ENCODE assay signal across 12 cellular contexts in the genomic region with DNA sequence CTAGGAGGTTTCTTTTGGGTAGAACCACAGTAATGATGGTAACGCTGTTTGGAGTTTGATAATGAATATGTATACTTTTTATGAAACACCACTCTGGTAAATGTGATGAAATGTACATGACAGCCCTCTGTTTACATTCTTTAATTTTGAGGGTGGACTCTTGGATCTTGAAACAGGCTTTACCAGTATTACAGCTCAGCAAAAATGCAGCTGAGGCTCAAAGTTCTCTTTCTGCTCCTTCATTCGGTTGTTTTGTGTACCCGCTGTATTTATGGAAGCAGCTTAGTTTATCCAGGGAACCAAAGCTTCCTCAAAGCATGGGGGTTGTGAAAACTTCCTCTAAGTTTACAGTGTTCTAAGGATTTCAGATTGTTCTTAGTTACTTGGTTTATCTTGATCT. TPM values are rescaled to one million over a fixed set of nuclear protein-coding genes. Genes with fewer than 3 reads are reported as not detected.
DNase-seq lines count a peak whose midpoint lies in the region; ATAC-seq and TF ChIP-seq lines count a peak whose summit lies in the region.
"Had no signal": no experiment of that assay in that cellular context is flagged by ENCODE, and none has a peak within 500 bp of the region (broad histone marks: within the 10 kb centered on the region; RNA-seq: fewer than 3 reads in every experiment).

No MANE protein-coding gene starts in this region.

- no peak for TF ChIP-seq CTCF in CD14-positive monocyte (IDR thresholded peaks at IDR 0.05)
- no peak for TF ChIP-seq CTCF in nephron progenitor cell (IDR thresholded peaks at IDR 0.05)
- no peak for TF ChIP-seq CTCF in activated CD8-positive, alpha-beta T cell treated with anti-CD3 and anti-CD28 coated beads for 36 hours (IDR thresholded peaks at IDR 0.05)

- CTCF ChIA-PET in activated CD8-positive, alpha-beta T cell treated with anti-CD3 and anti-CD28 coated beads for 36 hours (lab: Charles Lee), result interaction anchor here (0.6 to 1.6 kb wide), 3 partner anchors 17 to 53 kb away, joined by 3 to 4 read pairs (median 3); no protein-coding TSS in a partner anchor

- DNase-seq in CD14-positive monocyte (ENCODE audit: low spot score) (no peak), LoVo (ENCODE audit: low spot score) (peak; percentile 54), epithelial cell of prostate (ENCODE audit: low read depth, low spot score) (no peak), nephron progenitor cell (no peak), D341Med (ENCODE audit: low spot score) (no peak), NCI-H774 (lab: John Stamatoyannopoulos, UW) (no peak)
- no peak for DNase-seq in activated CD8-positive, alpha-beta T cell treated with anti-CD3 and anti-CD28 coated beads for 36 hours
- DNase-seq: CD8-positive, alpha-beta memory T cell; posterior cingulate gyrus; T-helper 9 cell; testis had no signal

- intact Hi-C loops in CD14-positive monocyte (cut with micrococcal nuclease), result loop anchor here (5.0 to 10.0 kb wide), 2 partner anchors 35 to 58 kb away; no protein-coding TSS in a partner anchor
- intact Hi-C loops in activated CD8-positive, alpha-beta T cell treated with anti-CD3 and anti-CD28 coated beads for 36 hours (cut with micrococcal nuclease), result no loop called here

- H3K4me3 Mint-ChIP-seq in CD14-positive monocyte (peak overlapping the region in 1 of 2 donors; percentile 35), nephron progenitor cell (no peak overlapping the region)
- no peak overlapping the region for H3K4me3 Mint-ChIP-seq in activated CD8-positive, alpha-beta T cell treated with anti-CD3 and anti-CD28 coated beads for 36 hours
- H3K4me3 Mint-ChIP-seq: CD8-positive, alpha-beta memory T cell had no signal

- POLR2A ChIA-PET in activated CD8-positive, alpha-beta T cell treated with anti-CD3 and anti-CD28 coated beads for 36 hours (lab: Charles Lee), result interaction anchor here (0.7 to 1.1 kb wide), 2 partner anchors 29 to 31 kb away, joined by 3 to 5 read pairs; a partner anchor contains a TSS

- H3K27ac ChIP-seq in epithelial cell of prostate, result peak overlapping the region; percentile 71
- H3K27ac ChIP-seq: testis had no signal

- H3K9me3 Mint-ChIP-seq in CD14-positive monocyte, result no peaks in the 10 kb centered on the region
- no peaks in the 10 kb centered on the region for H3K9me3 Mint-ChIP-seq in nephron progenitor cell
- H3K9me3 Mint-ChIP-seq in activated CD8-positive, alpha-beta T cell treated with anti-CD3 and anti-CD28 coated beads for 36 hours, result no peaks in the 10 kb centered on the region
- H3K9me3 Mint-ChIP-seq: CD8-positive, alpha-beta memory T cell had no signal

- H3K36me3 Mint-ChIP-seq in CD14-positive monocyte (peaks cover 14 to 46% of the 10 kb centered on the region in 2 donors), nephron progenitor cell (ENCODE audit: low read depth) (peaks cover 35% of the 10 kb centered on the region)
- H3K36me3 Mint-ChIP-seq in activated CD8-positive, alpha-beta T cell treated with anti-CD3 and anti-CD28 coated beads for 36 hours (ENCODE audit: low read depth), result peaks cover 14% of the 10 kb centered on the region

- ATAC-seq in activated CD8-positive, alpha-beta T cell treated with anti-CD3 and anti-CD28 coated beads for 36 hours, result no peak
- no peak for ATAC-seq in GM21825 (IDR thresholded peaks at IDR 0.05; ENCODE audit: unreplicated experiment)

- peaks cover 26% of the 10 kb centered on the region for H3K4me1 Mint-ChIP-seq in CD14-positive monocyte
- peaks cover 9% of the 10 kb centered on the region for H3K4me1 Mint-ChIP-seq in nephron progenitor cell
- H3K4me1 Mint-ChIP-seq in activated CD8-positive, alpha-beta T cell treated with anti-CD3 and anti-CD28 coated beads for 36 hours (ENCODE audit: low read depth), result peaks cover 27% of the 10 kb centered on the region

- peak overlapping the region in 6 of 7 donors; percentile 19 to 79 (median 52) for H3K27ac Mint-ChIP-seq in CD14-positive monocyte
- H3K27ac Mint-ChIP-seq in nephron progenitor cell, result peak overlapping the region; percentile 34
- H3K27ac Mint-ChIP-seq in activated CD8-positive, alpha-beta T cell treated with anti-CD3 and anti-CD28 coated beads for 36 hours, result no peak overlapping the region

- no peaks in the 10 kb centered on the region for H3K27me3 Mint-ChIP-seq in CD14-positive monocyte (ENCODE audit: low read depth in 3 of 3)
- H3K27me3 Mint-ChIP-seq in nephron progenitor cell (ENCODE audit: low read depth, poor library complexity), result no peaks in the 10 kb centered on the region
- no peaks in the 10 kb centered on the region for H3K27me3 Mint-ChIP-seq in activated CD8-positive, alpha-beta T cell treated with anti-CD3 and anti-CD28 coated beads for 36 hours
- H3K27me3 Mint-ChIP-seq: CD8-positive, alpha-beta memory T cell had no signal

RNA-seq across cellular contexts. Expression of a gene that starts 11.1 kb away (rescaled TPM):
- polyA plus RNA-seq in CD14-positive monocyte, result 10 to 100 TPM; 30.5 to 49.2 TPM
- total RNA-seq in activated CD8-positive, alpha-beta T cell treated with anti-CD3 and anti-CD28 coated beads for 36 hours, result 10 to 100 TPM; 49.7 to 49.8 TPM

RNA-seq across cellular contexts. Expression of a gene that starts 31.6 kb away (rescaled TPM):
- polyA plus RNA-seq in CD14-positive monocyte, result 100 to 1,000 TPM; 105 to 156 TPM
- total RNA-seq in activated CD8-positive, alpha-beta T cell treated with anti-CD3 and anti-CD28 coated beads for 36 hours, result 100 to 1,000 TPM; 161 to 163 TPM
